In the genomic region with DNA sequence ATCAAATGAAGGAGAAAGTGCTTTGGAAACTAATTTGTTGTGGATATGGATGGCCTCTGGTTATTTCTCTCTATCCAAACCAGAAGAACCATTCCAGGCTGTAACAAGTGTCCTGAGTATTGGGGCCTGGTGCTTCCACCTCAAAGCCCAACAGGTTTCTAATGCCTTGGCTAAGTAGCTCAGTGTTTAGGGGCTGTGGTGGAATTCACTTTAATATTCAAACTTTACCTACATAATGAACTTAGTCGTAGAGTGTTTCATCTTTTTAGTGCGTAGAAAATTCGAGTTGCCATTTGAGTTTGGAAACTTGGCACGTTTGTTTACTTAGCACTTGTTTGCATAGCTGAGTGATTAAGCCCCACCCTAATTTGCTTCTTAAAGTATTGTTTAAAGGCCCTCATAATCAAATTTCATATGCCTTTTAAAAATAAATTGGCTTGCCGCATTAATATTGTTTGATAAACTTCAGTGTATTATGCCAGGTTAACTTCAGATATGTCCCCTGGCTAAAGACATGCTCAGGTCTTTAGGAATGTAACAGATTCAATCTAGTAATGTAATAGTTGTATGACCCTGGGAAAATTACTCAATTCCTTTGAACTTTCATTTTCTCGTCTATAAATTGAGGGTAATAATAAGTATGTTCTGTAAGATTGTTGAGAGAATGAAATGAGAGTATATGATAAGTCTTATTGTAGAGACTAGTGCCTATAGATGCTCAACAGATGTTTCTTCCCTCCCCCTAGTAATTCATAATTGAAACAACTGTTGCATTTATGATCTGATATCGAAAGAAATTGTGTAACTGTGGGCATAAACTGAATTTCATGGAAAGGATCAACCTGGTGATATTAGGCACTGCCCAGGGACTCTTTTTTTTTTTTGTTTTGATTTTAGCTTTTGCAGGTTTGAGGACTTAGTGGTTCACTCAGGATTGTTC, we compare ENCODE assay signal across 1 cellular context.
TF ChIP-seq lines count a peak whose summit lies in the region.

No MANE protein-coding gene starts in this region.

TF ChIP-seq in liver, 16 proteins besides CTCF, POLR2A, EP300 and RAD21 (continued from another document):
- no peak for TF ChIP-seq HNF4G (IDR thresholded peaks at IDR 0.05)
- peak; percentile 18 for TF ChIP-seq FOXA2 (IDR thresholded peaks at IDR 0.05)
- TF ChIP-seq TAF1 (conservative IDR thresholded peaks at IDR 0.05), result no peak
- TF ChIP-seq RXRA (IDR thresholded peaks at IDR 0.05), result no peak
- no peak for TF ChIP-seq JUND (IDR thresholded peaks at IDR 0.05)
- TF ChIP-seq SP1 (IDR thresholded peaks at IDR 0.05), result no peak
- TF ChIP-seq YY1 (IDR thresholded peaks at IDR 0.05), result peak; percentile 28
- TF ChIP-seq, protein P1, sequence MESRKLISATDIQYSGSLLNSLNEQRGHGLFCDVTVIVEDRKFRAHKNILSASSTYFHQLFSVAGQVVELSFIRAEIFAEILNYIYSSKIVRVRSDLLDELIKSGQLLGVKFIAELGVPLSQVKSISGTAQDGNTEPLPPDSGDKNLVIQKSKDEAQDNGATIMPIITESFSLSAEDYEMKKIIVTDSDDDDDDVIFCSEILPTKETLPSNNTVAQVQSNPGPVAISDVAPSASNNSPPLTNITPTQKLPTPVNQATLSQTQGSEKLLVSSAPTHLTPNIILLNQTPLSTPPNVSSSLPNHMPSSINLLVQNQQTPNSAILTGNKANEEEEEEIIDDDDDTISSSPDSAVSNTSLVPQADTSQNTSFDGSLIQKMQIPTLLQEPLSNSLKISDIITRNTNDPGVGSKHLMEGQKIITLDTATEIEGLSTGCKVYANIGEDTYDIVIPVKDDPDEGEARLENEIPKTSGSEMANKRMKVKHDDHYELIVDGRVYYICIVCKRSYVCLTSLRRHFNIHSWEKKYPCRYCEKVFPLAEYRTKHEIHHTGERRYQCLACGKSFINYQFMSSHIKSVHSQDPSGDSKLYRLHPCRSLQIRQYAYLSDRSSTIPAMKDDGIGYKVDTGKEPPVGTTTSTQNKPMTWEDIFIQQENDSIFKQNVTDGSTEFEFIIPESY (IDR thresholded peaks at IDR 0.05), result no peak
- no peak for TF ChIP-seq GABPA (IDR thresholded peaks at IDR 0.05 in 1 of 2, conservative IDR thresholded peaks at IDR 0.05 in 1 of 2)
- TF ChIP-seq, protein P2, sequence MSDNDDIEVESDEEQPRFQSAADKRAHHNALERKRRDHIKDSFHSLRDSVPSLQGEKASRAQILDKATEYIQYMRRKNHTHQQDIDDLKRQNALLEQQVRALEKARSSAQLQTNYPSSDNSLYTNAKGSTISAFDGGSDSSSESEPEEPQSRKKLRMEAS (IDR thresholded peaks at IDR 0.05), result no peak
- TF ChIP-seq, protein P3, sequence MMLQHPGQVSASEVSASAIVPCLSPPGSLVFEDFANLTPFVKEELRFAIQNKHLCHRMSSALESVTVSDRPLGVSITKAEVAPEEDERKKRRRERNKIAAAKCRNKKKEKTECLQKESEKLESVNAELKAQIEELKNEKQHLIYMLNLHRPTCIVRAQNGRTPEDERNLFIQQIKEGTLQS (IDR thresholded peaks at IDR 0.05), result no peak
